In the genomic region with DNA sequence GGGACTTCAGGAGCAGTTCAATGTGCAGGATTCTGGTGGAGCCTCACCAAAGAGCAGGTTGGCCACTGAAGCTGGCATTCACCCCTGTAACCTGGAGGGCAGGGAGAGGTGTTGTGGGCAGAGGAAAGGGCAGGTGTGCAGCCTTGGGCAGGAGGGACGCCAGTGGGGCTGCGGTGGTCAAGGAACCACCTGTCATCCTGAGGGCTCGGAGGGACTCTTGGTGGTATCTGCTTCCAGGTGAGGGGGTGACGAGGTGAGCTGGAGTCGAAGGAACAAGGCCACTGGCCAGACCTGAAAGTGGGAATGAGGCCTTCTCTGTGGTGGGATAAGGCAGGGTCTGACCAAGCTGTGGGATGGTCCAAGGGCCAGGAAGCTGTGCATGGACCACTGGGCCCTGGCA, we compare ENCODE assay signal across 23 cellular contexts.
DNase-seq lines count a peak whose midpoint lies in the region; ATAC-seq and TF ChIP-seq lines count a peak whose summit lies in the region.
"Had no signal": no experiment of that assay in that cellular context is flagged by ENCODE, and none has a peak within 500 bp of the region (broad histone marks: within the 10 kb centered on the region; RNA-seq: fewer than 3 reads in every experiment).

No MANE protein-coding gene starts in this region.

- no peak for DNase-seq in activated CD8-positive, alpha-beta T cell treated with anti-CD3 and anti-CD28 coated beads, Interleukin-2, amount 10 ng/mL, durations not matched to agents 7 days and 5 days
- no peak for DNase-seq in activated CD8-positive, alpha-beta T cell treated with anti-CD3 and anti-CD28 coated beads for 36 hours
- no peak for DNase-seq in DND-41
- peak; percentile 56 for DNase-seq in coronary artery (ENCODE audit: low spot score)
- DNase-seq in natural killer cell treated with Interleukin-12 subunit alpha and Interleukin-12 subunit beta and Interleukin-15 and Interleukin-18, amount 100 ng/mL, for 72 hours (ENCODE audit: low spot score) = no peak
- DNase-seq in effector CD8-positive, alpha-beta T cell (lab: John Stamatoyannopoulos, UW) = no peak
- no peak for DNase-seq in GOT3 (lab: John Stamatoyannopoulos, UW)
- no peak for DNase-seq in NCI-H2171 (lab: John Stamatoyannopoulos, UW)
- DNase-seq: 8988T, GDM1, H7, HFFc6, KG1, NCI-H1105, NCI-H2029 treated with DMSO at 0.1 percent for 48 hours, NCI-H2171 treated with DMSO at 0.1 percent for 48 hours, NCI-H446, NCI-H526, OCI-M1 had no signal

- ATAC-seq in activated CD8-positive, alpha-beta T cell treated with anti-CD3 and anti-CD28 coated beads, Interleukin-2, amount 10 ng/mL, durations not matched to agents 7 days and 5 days = no peak
- no peak for ATAC-seq in activated CD8-positive, alpha-beta T cell treated with anti-CD3 and anti-CD28 coated beads for 36 hours
- no peak for ATAC-seq in DND-41 (ENCODE audit: insufficient read depth, low read depth)
- ATAC-seq in natural killer cell treated with Interleukin-12 subunit alpha and Interleukin-12 subunit beta and Interleukin-15 and Interleukin-18, amount 100 ng/mL, for 72 hours = no peak
- ATAC-seq: Right ventricle myocardium inferior had no signal

- H3K4me3 ChIP-seq in DND-41 (ENCODE audit: low read depth in 1 of 2, low read length in 2 of 2) = no peak overlapping the region
- no peak overlapping the region for H3K4me3 ChIP-seq in coronary artery
- H3K4me3 ChIP-seq: BLaER1 treated with 17β-estradiol and CSF1 and Interleukin-3, amounts not matched to agents 10 nM and 100 nM; SJSA1 had no signal

- peaks cover 60% of the 10 kb centered on the region for H3K36me3 ChIP-seq in DND-41 (ENCODE audit: insufficient read depth, low read length)
- H3K36me3 ChIP-seq: SJSA1 had no signal

- H3K27me3 ChIP-seq in DND-41 (ENCODE audit: insufficient read depth, low read length, poor library complexity) = no peaks in the 10 kb centered on the region
- H3K27me3 ChIP-seq: BLaER1 treated with 17β-estradiol and CSF1 and Interleukin-3, amounts not matched to agents 10 nM and 100 nM; SJSA1 had no signal

- CTCF ChIA-PET in activated CD8-positive, alpha-beta T cell treated with anti-CD3 and anti-CD28 coated beads, Interleukin-2, amount 10 ng/mL, durations not matched to agents 7 days and 5 days (lab: Charles Lee) = no interaction called here
- CTCF ChIA-PET in activated CD8-positive, alpha-beta T cell treated with anti-CD3 and anti-CD28 coated beads for 36 hours (lab: Charles Lee) = no interaction called here

- no peak overlapping the region for H3K4me3 Mint-ChIP-seq in activated CD8-positive, alpha-beta T cell treated with anti-CD3 and anti-CD28 coated beads, Interleukin-2, amount 10 ng/mL, durations not matched to agents 7 days and 5 days
- no peak overlapping the region for H3K4me3 Mint-ChIP-seq in activated CD8-positive, alpha-beta T cell treated with anti-CD3 and anti-CD28 coated beads for 36 hours
- H3K4me3 Mint-ChIP-seq in natural killer cell treated with Interleukin-12 subunit alpha and Interleukin-12 subunit beta and Interleukin-15 and Interleukin-18, amount 100 ng/mL, for 72 hours = peak overlapping the region; percentile 15
- H3K4me3 Mint-ChIP-seq: HFFc6 had no signal

- no peak for TF ChIP-seq CTCF in activated CD8-positive, alpha-beta T cell treated with anti-CD3 and anti-CD28 coated beads for 36 hours (IDR thresholded peaks at IDR 0.05)
- TF ChIP-seq CTCF in DND-41 (IDR thresholded peaks at IDR 0.05; ENCODE audit: borderline replicate concordance, extremely low read depth, low read length, poor library complexity, severe bottlenecking) (no peak), coronary artery (IDR thresholded peaks at IDR 0.05) (no peak)

- H3K36me3 Mint-ChIP-seq in activated CD8-positive, alpha-beta T cell treated with anti-CD3 and anti-CD28 coated beads, Interleukin-2, amount 10 ng/mL, durations not matched to agents 7 days and 5 days (ENCODE audit: low read depth) = peaks cover 73% of the 10 kb centered on the region
- H3K36me3 Mint-ChIP-seq in activated CD8-positive, alpha-beta T cell treated with anti-CD3 and anti-CD28 coated beads for 36 hours (ENCODE audit: low read depth) = peaks cover 41% of the 10 kb centered on the region
- peaks cover 15% of the 10 kb centered on the region for H3K36me3 Mint-ChIP-seq in natural killer cell treated with Interleukin-12 subunit alpha and Interleukin-12 subunit beta and Interleukin-15 and Interleukin-18, amount 100 ng/mL, for 72 hours

- peaks cover 78% of the 10 kb centered on the region for H3K4me1 Mint-ChIP-seq in activated CD8-positive, alpha-beta T cell treated with anti-CD3 and anti-CD28 coated beads, Interleukin-2, amount 10 ng/mL, durations not matched to agents 7 days and 5 days (ENCODE audit: low read depth)
- peaks cover 43% of the 10 kb centered on the region for H3K4me1 Mint-ChIP-seq in activated CD8-positive, alpha-beta T cell treated with anti-CD3 and anti-CD28 coated beads for 36 hours (ENCODE audit: low read depth)
- H3K4me1 Mint-ChIP-seq in natural killer cell treated with Interleukin-12 subunit alpha and Interleukin-12 subunit beta and Interleukin-15 and Interleukin-18, amount 100 ng/mL, for 72 hours (ENCODE audit: low read depth in 2 of 2) = peaks cover 49 to 54% of the 10 kb centered on the region in 2 donors

- peak overlapping the region; percentile 67 for H3K27ac Mint-ChIP-seq in activated CD8-positive, alpha-beta T cell treated with anti-CD3 and anti-CD28 coated beads, Interleukin-2, amount 10 ng/mL, durations not matched to agents 7 days and 5 days
- no peak overlapping the region for H3K27ac Mint-ChIP-seq in activated CD8-positive, alpha-beta T cell treated with anti-CD3 and anti-CD28 coated beads for 36 hours
- H3K27ac Mint-ChIP-seq in natural killer cell treated with Interleukin-12 subunit alpha and Interleukin-12 subunit beta and Interleukin-15 and Interleukin-18, amount 100 ng/mL, for 72 hours = no peak overlapping the region
- H3K27ac Mint-ChIP-seq: HFFc6 had no signal

- H3K9me3 Mint-ChIP-seq in activated CD8-positive, alpha-beta T cell treated with anti-CD3 and anti-CD28 coated beads, Interleukin-2, amount 10 ng/mL, durations not matched to agents 7 days and 5 days (ENCODE audit: insufficient read depth) = peaks cover 17% of the 10 kb centered on the region
- peaks cover 17% of the 10 kb centered on the region for H3K9me3 Mint-ChIP-seq in activated CD8-positive, alpha-beta T cell treated with anti-CD3 and anti-CD28 coated beads for 36 hours
- H3K9me3 Mint-ChIP-seq in natural killer cell treated with Interleukin-12 subunit alpha and Interleukin-12 subunit beta and Interleukin-15 and Interleukin-18, amount 100 ng/mL, for 72 hours = peaks cover 2% of the 10 kb centered on the region

- H3K9me3 ChIP-seq in DND-41 (ENCODE audit: insufficient read depth, low read length, severe bottlenecking) = peaks cover 4% of the 10 kb centered on the region
- H3K9me3 ChIP-seq: SJSA1 had no signal

- intact Hi-C loops in activated CD8-positive, alpha-beta T cell treated with anti-CD3 and anti-CD28 coated beads for 36 hours (cut with micrococcal nuclease) = loop anchor here (5.0 kb wide), 1 partner anchor 267 kb away; no protein-coding TSS in a partner anchor

- no peaks in the 10 kb centered on the region for H3K27me3 Mint-ChIP-seq in activated CD8-positive, alpha-beta T cell treated with anti-CD3 and anti-CD28 coated beads, Interleukin-2, amount 10 ng/mL, durations not matched to agents 7 days and 5 days (ENCODE audit: low read depth)
- H3K27me3 Mint-ChIP-seq in activated CD8-positive, alpha-beta T cell treated with anti-CD3 and anti-CD28 coated beads for 36 hours = no peaks in the 10 kb centered on the region
- peaks cover 0 to 11% of the 10 kb centered on the region in 2 donors for H3K27me3 Mint-ChIP-seq in natural killer cell treated with Interleukin-12 subunit alpha and Interleukin-12 subunit beta and Interleukin-15 and Interleukin-18, amount 100 ng/mL, for 72 hours

- peak overlapping the region; percentile 26; the same call in 1 of the 2 replicates for H3K27ac ChIP-seq in DND-41 (ENCODE audit: low read length)
- H3K27ac ChIP-seq in coronary artery = no peak overlapping the region
- H3K27ac ChIP-seq: BLaER1 treated with 17β-estradiol and CSF1 and Interleukin-3, amounts not matched to agents 10 nM and 100 nM; HL-60; SJSA1 had no signal

- POLR2A ChIA-PET in activated CD8-positive, alpha-beta T cell treated with anti-CD3 and anti-CD28 coated beads, Interleukin-2, amount 10 ng/mL, durations not matched to agents 7 days and 5 days (lab: Charles Lee) = no interaction called here
- POLR2A ChIA-PET in activated CD8-positive, alpha-beta T cell treated with anti-CD3 and anti-CD28 coated beads for 36 hours (lab: Charles Lee) = interaction anchor here (1.4 to 1.6 kb wide), 2 partner anchors 10 to 270 kb away, joined by 3 to 4 read pairs; no protein-coding TSS in a partner anchor

- peaks cover 36% of the 10 kb centered on the region for H3K4me1 ChIP-seq in DND-41 (ENCODE audit: insufficient read depth, low read length)

- H3K79me2 ChIP-seq in DND-41 (ENCODE audit: insufficient read depth, low read length) = no peaks in the 10 kb centered on the region

- no peak overlapping the region for H3K9ac ChIP-seq in DND-41 (ENCODE audit: low read depth, low read length)
- H3K9ac ChIP-seq: BLaER1 treated with 17β-estradiol and CSF1 and Interleukin-3, amounts not matched to agents 10 nM and 100 nM had no signal

- no peaks in the 10 kb centered on the region for H4K20me1 ChIP-seq in DND-41 (ENCODE audit: insufficient read depth, low read length)

- no peak overlapping the region for H2AFZ ChIP-seq in DND-41 (ENCODE audit: low read depth, low read length)

- H3K4me2 ChIP-seq in DND-41 (ENCODE audit: insufficient read depth, low read length) = no peak overlapping the region
- H3K4me2 ChIP-seq: BLaER1 treated with 17β-estradiol and CSF1 and Interleukin-3, amounts not matched to agents 10 nM and 100 nM had no signal
